Comparison of ENCODE assay signal across 1 cellular context in genomic region chr18:56541340-56541739, GRCh38.
TF ChIP-seq lines count a peak whose summit lies in the region.

No MANE protein-coding gene starts in this region.

TF ChIP-seq in GM12878, 131 proteins besides CTCF, POLR2A, EP300 and RAD21:
- no peak for TF ChIP-seq IKZF2 (IDR thresholded peaks at IDR 0.05)
- no peak for TF ChIP-seq SP1 (IDR thresholded peaks at IDR 0.05; ENCODE audit: low read depth, low read length)
- no peak for TF ChIP-seq KAT2A (conservative IDR thresholded peaks at IDR 0.05; ENCODE audit: control insufficient read depth, low read depth, low read length)
- no peak for TF ChIP-seq SRF (IDR thresholded peaks at IDR 0.05; ENCODE audit: low read depth in 2 of 2, low read length in 2 of 2)
- TF ChIP-seq E4F1 (IDR thresholded peaks at IDR 0.05; ENCODE audit: borderline replicate concordance, partially characterized antibody): no peak
- TF ChIP-seq IRF3 (IDR thresholded peaks at IDR 0.05): no peak
- no peak for TF ChIP-seq SREBF2 (IDR thresholded peaks at IDR 0.05; ENCODE audit: low read length)
- TF ChIP-seq EGR1 (IDR thresholded peaks at IDR 0.05; ENCODE audit: borderline replicate concordance in 1 of 2, low read depth in 2 of 2, low read length in 2 of 2): no peak
- TF ChIP-seq FOXK2 (IDR thresholded peaks at IDR 0.05): no peak
TF ChIP-seq in GM12878: peak in this region for 0.
